ENCODE assay signal across 22 cellular contexts in the genomic region with DNA sequence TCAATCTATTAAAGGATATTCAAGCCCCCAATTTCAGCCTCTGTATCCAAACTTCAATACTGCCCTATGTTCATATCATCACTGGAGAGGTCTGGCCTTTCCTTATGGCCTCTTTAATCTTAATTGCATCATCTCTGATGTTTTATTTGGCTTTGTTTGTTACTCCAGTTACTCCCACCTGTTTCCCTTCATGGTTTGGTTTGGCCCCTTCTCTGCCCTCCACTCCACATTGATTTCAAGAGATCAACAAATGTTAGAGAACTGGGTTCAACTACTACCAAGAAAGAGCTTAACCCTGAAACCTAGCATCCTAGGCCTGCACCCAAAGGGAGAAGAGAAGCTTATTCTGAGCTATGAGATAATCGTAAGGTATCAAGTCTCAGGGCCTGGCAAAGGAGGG.
DNase-seq lines count a peak whose midpoint lies in the region; ATAC-seq, FAIRE-seq and TF ChIP-seq lines count a peak whose summit lies in the region.
"Had no signal": no experiment of that assay in that cellular context is flagged by ENCODE, and none has a peak within 500 bp of the region (broad histone marks: within the 10 kb centered on the region; RNA-seq: fewer than 3 reads in every experiment).

No MANE protein-coding gene starts in this region.

- H3K36me3 ChIP-seq in gastroesophageal sphincter (no peaks in the 10 kb centered on the region), testis (ENCODE audit: low read depth, missing control alignments) (no peaks in the 10 kb centered on the region), HepG2 (replicated peaks in 1 of 2; ENCODE audit: control insufficient read depth in 1 of 2, insufficient read depth in 2 of 2, low read length in 2 of 2) (no peaks in the 10 kb centered on the region)
- H3K36me3 ChIP-seq: pancreas had no signal

- H3K27ac ChIP-seq in gastroesophageal sphincter (peak overlapping the region in 3 of 4 donors; percentile 6 to 62 (median 62)), testis (peak overlapping the region in 1 of 2 donors; percentile 44), HepG2 (ENCODE audit: extremely low read length, insufficient read depth, low read length) (no peak overlapping the region)
- H3K27ac ChIP-seq: pancreas, RWPE1 had no signal

- no peak overlapping the region for H3K9ac ChIP-seq in HepG2 (ENCODE audit: insufficient read depth, low read depth, low read length)

- TF ChIP-seq POLR2A in gastroesophageal sphincter (IDR thresholded peaks at IDR 0.05) (no peak), testis (IDR thresholded peaks at IDR 0.05) (no peak), HepG2 (IDR thresholded peaks at IDR 0.05; ENCODE audit: insufficient read depth in 1 of 2, low read depth in 2 of 2, low read length in 2 of 2) (no peak)

- TF ChIP-seq RAD21 in HepG2 (CRISPR knock-in tag; IDR thresholded peaks at IDR 0.05): no peak

- no peak overlapping the region for H3K4me2 ChIP-seq in HepG2 (ENCODE audit: low read depth, low read length)

- CTCF ChIA-PET in HepG2 (lab: Yijun Ruan, JAX; ENCODE audit: low intra/inter-chr PET ratio, low total read pairs): no interaction called here

- no TSS peak for BruUV-seq in HepG2 (replicated peaks; lab: Mats Ljungman, UMichigan)

- H3K27me3 ChIP-seq in gastroesophageal sphincter (no peaks in the 10 kb centered on the region), testis (no peaks in the 10 kb centered on the region), HepG2 (ENCODE audit: control insufficient read depth in 1 of 2, insufficient read depth in 2 of 2, low read length in 2 of 2) (no peaks in the 10 kb centered on the region)
- H3K27me3 ChIP-seq: pancreas had no signal

- WGBS in gastroesophageal sphincter (ENCODE audit: low coverage in 1 of 2), 2 donors: 86 to 100% methylated on average over 1 of the region's 1 CpG
- 74 to 93% methylated on average over 1 of the region's 1 CpG for WGBS in testis, 2 donors
- WGBS in HepG2 (ENCODE audit: low lambda C conversion rate): 72% methylated on average over 1 of the region's 1 CpG

- H3K4me3 ChIP-seq in gastroesophageal sphincter (no peak overlapping the region), testis (no peak overlapping the region), HepG2 (replicated peaks in 1 of 3; ENCODE audit: insufficient read depth in 1 of 3, low read depth in 2 of 3, low read length in 3 of 3) (no peak overlapping the region)
- H3K4me3 ChIP-seq: pancreas had no signal

- FAIRE-seq in HepG2 (lab: Jason Lieb, UNC): no peak
- FAIRE-seq: GM18507, kidney, pancreas, small intestine had no signal

- H3K4me1 ChIP-seq in gastroesophageal sphincter: peaks cover 0 to 4% (median 0%) of the 10 kb centered on the region in 3 donors
- H3K4me1 ChIP-seq in testis: peaks cover 6% of the 10 kb centered on the region
- H3K4me1 ChIP-seq in HepG2 (ENCODE audit: insufficient read depth, low read length): no peaks in the 10 kb centered on the region
- H3K4me1 ChIP-seq: pancreas had no signal

- POLR2A ChIA-PET in HepG2 (lab: Yijun Ruan, JAX): no interaction called here

- DNase-seq in Right ventricle myocardium inferior (ENCODE audit: missing footprints) (no peak), cardiac septum (ENCODE audit: low spot score) (no peak), sciatic nerve (ENCODE audit: low spot score) (no peak), testis (no peak), HepG2 (ENCODE audit: low spot score) (no peak)
- DNase-seq: activated CD8-positive, alpha-beta memory T cell treated with anti-CD3 and anti-CD28 coated beads for 24 hours; activated naive CD4-positive, alpha-beta T cell treated with anti-CD3 and anti-CD28 coated beads, Interleukin-2, amount 10 ng/mL, durations not matched to agents 7 days and 5 days; activated T-cell treated with anti-CD3 and anti-CD28 coated beads, Interleukin-2, amount 50 U/mL, for 48 hours; aorta; kidney; naive thymus-derived CD8-positive, alpha-beta T cell; NCI-H1105 treated with DMSO at 0.1 percent for 48 hours; NCI-H510A treated with DMSO at 0.1 percent for 48 hours; pancreas; small intestine; stimulated activated CD4-positive, alpha-beta T cell treated with anti-CD3 and anti-CD28 coated beads, Interleukin-4, amount 100 ng/mL, for 1 hour; SW 1271 had no signal

- H2AFZ ChIP-seq in HepG2 (ENCODE audit: low read length): no peak overlapping the region

- H4K20me1 ChIP-seq in HepG2 (ENCODE audit: insufficient read depth, low read length): no peaks in the 10 kb centered on the region

- no peaks in the 10 kb centered on the region for H3K79me2 ChIP-seq in HepG2 (ENCODE audit: insufficient read depth, low read length)

- ATAC-seq in Right ventricle myocardium inferior (peak; percentile 14), gastroesophageal sphincter (peak; percentile 62), sciatic nerve (peak; percentile 69), HG03135 (IDR thresholded peaks at IDR 0.05; ENCODE audit: unreplicated experiment) (no peak), HepG2 (no peak), HG03469 (IDR thresholded peaks at IDR 0.05; ENCODE audit: unreplicated experiment) (no peak)
- ATAC-seq: naive thymus-derived CD8-positive, alpha-beta T cell had no signal

- TF ChIP-seq EP300 in gastroesophageal sphincter (IDR thresholded peaks at IDR 0.05): no peak
- no peak for TF ChIP-seq EP300 in HepG2 (IDR thresholded peaks at IDR 0.05; ENCODE audit: low read depth in 2 of 2, low read length in 2 of 2)
- no peak for TF ChIP-seq EP300 in HepG2 (CRISPR knock-in tag; IDR thresholded peaks at IDR 0.05; ENCODE audit: borderline replicate concordance)

- H3K9me3 ChIP-seq in gastroesophageal sphincter: no peaks in the 10 kb centered on the region
- no peaks in the 10 kb centered on the region for H3K9me3 ChIP-seq in testis
- H3K9me3 ChIP-seq in HepG2 (ENCODE audit: low read length): no peaks in the 10 kb centered on the region
- H3K9me3 ChIP-seq: pancreas had no signal

- in situ Hi-C loops in HepG2 (cut with HindIII; ENCODE audit: extremely low pct_ligation_motif_present, low pct_unique_long_range_greater_than_20kb): no loop called here

- intact Hi-C loops in Right ventricle myocardium inferior (cut with DNase I) (no loop called here), cardiac septum (cut with DNase I) (no loop called here), sciatic nerve (cut with DNase I) (no loop called here), testis (cut with DNase I; ENCODE audit: low total_unique reads) (no loop called here), HepG2 (cut with micrococcal nuclease; ENCODE audit: unreplicated experiment) (no loop called here)

- TF ChIP-seq CTCF in gastroesophageal sphincter (IDR thresholded peaks at IDR 0.05): no peak
- no peak for TF ChIP-seq CTCF in testis (IDR thresholded peaks at IDR 0.05)
- no peak for TF ChIP-seq CTCF in HepG2 (CRISPR knock-in tag; IDR thresholded peaks at IDR 0.05)

TF ChIP-seq in HepG2, 621 proteins besides CTCF, POLR2A, EP300 and RAD21:
- TF ChIP-seq FOXO1 (CRISPR knock-in tag; IDR thresholded peaks at IDR 0.05) (no peak), ZNF160 (CRISPR knock-in tag; IDR thresholded peaks at IDR 0.05) (no peak), ZNF138 (CRISPR knock-in tag; IDR thresholded peaks at IDR 0.05; ENCODE audit: low read depth) (no peak), HNRNPLL (IDR thresholded peaks at IDR 0.05; ENCODE audit: low read depth, low read length, poor library complexity, severe bottlenecking) (no peak), NFYB (CRISPR knock-in tag; IDR thresholded peaks at IDR 0.05) (no peak), ZMYM2 (CRISPR knock-in tag; IDR thresholded peaks at IDR 0.05) (no peak), KAT2B (IDR thresholded peaks at IDR 0.05; ENCODE audit: borderline replicate concordance, low read depth, low read length) (no peak), NR2F1 (CRISPR knock-in tag; IDR thresholded peaks at IDR 0.05) (no peak), ZNF441 (CRISPR knock-in tag; IDR thresholded peaks at IDR 0.05; ENCODE audit: borderline replicate concordance) (no peak), NR2F2 (IDR thresholded peaks at IDR 0.05; ENCODE audit: borderline replicate concordance, low read depth) (no peak)
- TF ChIP-seq, protein P1, sequence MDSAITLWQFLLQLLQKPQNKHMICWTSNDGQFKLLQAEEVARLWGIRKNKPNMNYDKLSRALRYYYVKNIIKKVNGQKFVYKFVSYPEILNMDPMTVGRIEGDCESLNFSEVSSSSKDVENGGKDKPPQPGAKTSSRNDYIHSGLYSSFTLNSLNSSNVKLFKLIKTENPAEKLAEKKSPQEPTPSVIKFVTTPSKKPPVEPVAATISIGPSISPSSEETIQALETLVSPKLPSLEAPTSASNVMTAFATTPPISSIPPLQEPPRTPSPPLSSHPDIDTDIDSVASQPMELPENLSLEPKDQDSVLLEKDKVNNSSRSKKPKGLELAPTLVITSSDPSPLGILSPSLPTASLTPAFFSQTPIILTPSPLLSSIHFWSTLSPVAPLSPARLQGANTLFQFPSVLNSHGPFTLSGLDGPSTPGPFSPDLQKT (CRISPR knock-in tag; IDR thresholded peaks at IDR 0.05; ENCODE audit: borderline replicate concordance): no peak
- TF ChIP-seq, protein P2, sequence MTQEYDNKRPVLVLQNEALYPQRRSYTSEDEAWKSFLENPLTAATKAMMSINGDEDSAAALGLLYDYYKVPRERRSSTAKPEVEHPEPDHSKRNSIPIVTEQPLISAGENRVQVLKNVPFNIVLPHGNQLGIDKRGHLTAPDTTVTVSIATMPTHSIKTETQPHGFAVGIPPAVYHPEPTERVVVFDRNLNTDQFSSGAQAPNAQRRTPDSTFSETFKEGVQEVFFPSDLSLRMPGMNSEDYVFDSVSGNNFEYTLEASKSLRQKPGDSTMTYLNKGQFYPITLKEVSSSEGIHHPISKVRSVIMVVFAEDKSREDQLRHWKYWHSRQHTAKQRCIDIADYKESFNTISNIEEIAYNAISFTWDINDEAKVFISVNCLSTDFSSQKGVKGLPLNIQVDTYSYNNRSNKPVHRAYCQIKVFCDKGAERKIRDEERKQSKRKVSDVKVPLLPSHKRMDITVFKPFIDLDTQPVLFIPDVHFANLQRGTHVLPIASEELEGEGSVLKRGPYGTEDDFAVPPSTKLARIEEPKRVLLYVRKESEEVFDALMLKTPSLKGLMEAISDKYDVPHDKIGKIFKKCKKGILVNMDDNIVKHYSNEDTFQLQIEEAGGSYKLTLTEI (CRISPR knock-in tag; conservative IDR thresholded peaks at IDR 0.05): no peak
- TF ChIP-seq, protein P3, sequence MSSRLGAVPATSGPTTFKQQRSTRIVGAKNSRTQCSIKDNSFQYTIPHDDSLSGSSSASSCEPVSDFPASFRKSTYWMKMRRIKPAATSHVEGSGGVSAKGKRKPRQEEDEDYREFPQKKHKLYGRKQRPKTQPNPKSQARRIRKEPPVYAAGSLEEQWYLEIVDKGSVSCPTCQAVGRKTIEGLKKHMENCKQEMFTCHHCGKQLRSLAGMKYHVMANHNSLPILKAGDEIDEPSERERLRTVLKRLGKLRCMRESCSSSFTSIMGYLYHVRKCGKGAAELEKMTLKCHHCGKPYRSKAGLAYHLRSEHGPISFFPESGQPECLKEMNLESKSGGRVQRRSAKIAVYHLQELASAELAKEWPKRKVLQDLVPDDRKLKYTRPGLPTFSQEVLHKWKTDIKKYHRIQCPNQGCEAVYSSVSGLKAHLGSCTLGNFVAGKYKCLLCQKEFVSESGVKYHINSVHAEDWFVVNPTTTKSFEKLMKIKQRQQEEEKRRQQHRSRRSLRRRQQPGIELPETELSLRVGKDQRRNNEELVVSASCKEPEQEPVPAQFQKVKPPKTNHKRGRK (CRISPR knock-in tag; IDR thresholded peaks at IDR 0.05): no peak

Comparison
In these comparisons a context has a peak if more than half of its experiments do, and no peak if none do; other contexts are left out.
1. ATAC-seq: peak in Right ventricle myocardium inferior (single experiment), gastroesophageal sphincter (single experiment) and sciatic nerve (single experiment); none in HG03135 (single experiment), HepG2 (single experiment) and HG03469 (single experiment).